In genomic region chr5:31226651-31227050, GRCh38 we compare ENCODE assay signal across 31 cellular contexts. TPM values are rescaled to one million over a fixed set of nuclear protein-coding genes. Genes with fewer than 3 reads are reported as not detected.
"Had no signal": no experiment of that assay in that cellular context is flagged by ENCODE, and none has a peak within 500 bp of the region (broad histone marks: within the 10 kb centered on the region; RNA-seq: fewer than 3 reads in every experiment).

No MANE protein-coding gene starts in this region.

- ATAC-seq: activated CD4-positive, alpha-beta T cell treated with anti-CD3 and anti-CD28 coated beads for 36 hours; activated T-cell treated with anti-CD3 and anti-CD28 coated beads, Interleukin-2, amount 50 U/mL, for 72 hours; Panc1; Right ventricle myocardium inferior; T-cell had no signal

- DNase-seq: activated CD4-positive, alpha-beta memory T cell treated with anti-CD3 and anti-CD28 coated beads, Interleukin-2, amount 10 ng/mL, durations not matched to agents 7 days and 5 days; activated CD4-positive, alpha-beta T cell treated with anti-CD3 and anti-CD28 coated beads for 36 hours; activated CD4-positive, alpha-beta T cell treated with anti-CD3 and anti-CD28 coated beads, Interleukin-2, amount 50 U/mL, for 1 hour; activated CD8-positive, alpha-beta memory T cell treated with anti-CD3 and anti-CD28 coated beads, Interleukin-2, amount 50 U/mL, for 4 hours; activated gamma-delta T cell treated with Interleukin-2 at 50 U/mL for 16 hours; activated naive CD4-positive, alpha-beta T cell treated with anti-CD3 and anti-CD28 coated beads, Interleukin-2, amount 10 ng/mL, durations not matched to agents 7 days and 5 days; activated naive CD8-positive, alpha-beta T cell treated with anti-CD3 and anti-CD28 coated beads for 36 hours; activated T-cell treated with anti-CD3 and anti-CD28 coated beads, Interleukin-2, amount 50 U/mL, for 72 hours; caudate nucleus; KG1; NCI-H1092; NCI-H1417; NCI-H1930; NCI-H2107; NCI-H2171 treated with DMSO at 0.1 percent for 48 hours; NCI-H345; NCI-H510A; NCI-H526 treated with DMSO at 0.1 percent for 48 hours; NCI-H82; RPMI8226; T-cell; T-helper 2 cell had no signal

- H3K27ac ChIP-seq: SK-N-MC, VCaP had no signal

- H3K4me3 ChIP-seq: breast epithelium, SK-N-MC had no signal

- H3K9me3 Mint-ChIP-seq: activated naive CD8-positive, alpha-beta T cell treated with anti-CD3 and anti-CD28 coated beads for 36 hours; activated T-helper 2 cell treated with anti-CD3 and anti-CD28 coated beads, Interferon-gamma antibody, Interleukin-2, Interleukin-4, amounts not matched to agents 10 μg/mL and 5 μg/mL and 100 μg/mL, durations not matched to agents 14 hours and 24 hours and 36 hours had no signal

- H3K36me3 Mint-ChIP-seq: activated naive CD4-positive, alpha-beta T cell treated with anti-CD3 and anti-CD28 coated beads, Interleukin-2, amount 10 ng/mL, durations not matched to agents 7 days and 5 days; activated naive CD8-positive, alpha-beta T cell treated with anti-CD3 and anti-CD28 coated beads for 36 hours; T-cell had no signal

- H3K4me1 ChIP-seq: breast epithelium had no signal

- H3K27ac Mint-ChIP-seq: activated CD4-positive, alpha-beta memory T cell treated with anti-CD3 and anti-CD28 coated beads, Interleukin-2, amount 10 ng/mL, durations not matched to agents 7 days and 5 days; activated CD4-positive, alpha-beta T cell treated with anti-CD3 and anti-CD28 coated beads for 36 hours; activated naive CD4-positive, alpha-beta T cell treated with anti-CD3 and anti-CD28 coated beads, Interleukin-2, amount 10 ng/mL, durations not matched to agents 7 days and 5 days; activated naive CD8-positive, alpha-beta T cell treated with anti-CD3 and anti-CD28 coated beads for 36 hours; activated T-cell treated with anti-CD3 and anti-CD28 coated beads, Interleukin-2, amount 50 U/mL, for 72 hours; activated T-helper 2 cell treated with anti-CD3 and anti-CD28 coated beads, Interferon-gamma antibody, Interleukin-2, Interleukin-4, amounts not matched to agents 10 μg/mL and 5 μg/mL and 100 μg/mL, durations not matched to agents 14 hours and 24 hours and 36 hours; T-cell had no signal

- H3K27me3 Mint-ChIP-seq: activated CD4-positive, alpha-beta memory T cell treated with anti-CD3 and anti-CD28 coated beads, Interleukin-2, amount 10 ng/mL, durations not matched to agents 7 days and 5 days; activated naive CD4-positive, alpha-beta T cell treated with anti-CD3 and anti-CD28 coated beads, Interleukin-2, amount 10 ng/mL, durations not matched to agents 7 days and 5 days; activated naive CD8-positive, alpha-beta T cell treated with anti-CD3 and anti-CD28 coated beads for 36 hours had no signal

- H3K9me3 ChIP-seq: breast epithelium had no signal

- H3K4me1 Mint-ChIP-seq: activated CD4-positive, alpha-beta memory T cell treated with anti-CD3 and anti-CD28 coated beads, Interleukin-2, amount 10 ng/mL, durations not matched to agents 7 days and 5 days; activated CD4-positive, alpha-beta T cell treated with anti-CD3 and anti-CD28 coated beads for 36 hours; activated naive CD4-positive, alpha-beta T cell treated with anti-CD3 and anti-CD28 coated beads, Interleukin-2, amount 10 ng/mL, durations not matched to agents 7 days and 5 days; activated naive CD8-positive, alpha-beta T cell treated with anti-CD3 and anti-CD28 coated beads for 36 hours; T-cell had no signal

- H3K36me3 ChIP-seq: breast epithelium had no signal

- H3K27me3 ChIP-seq: breast epithelium had no signal

- H3K4me3 Mint-ChIP-seq: activated CD4-positive, alpha-beta memory T cell treated with anti-CD3 and anti-CD28 coated beads, Interleukin-2, amount 10 ng/mL, durations not matched to agents 7 days and 5 days; activated CD4-positive, alpha-beta T cell treated with anti-CD3 and anti-CD28 coated beads for 36 hours; activated naive CD4-positive, alpha-beta T cell treated with anti-CD3 and anti-CD28 coated beads, Interleukin-2, amount 10 ng/mL, durations not matched to agents 7 days and 5 days; activated naive CD8-positive, alpha-beta T cell treated with anti-CD3 and anti-CD28 coated beads for 36 hours; activated T-cell treated with anti-CD3 and anti-CD28 coated beads, Interleukin-2, amount 50 U/mL, for 72 hours; T-cell had no signal

RNA-seq across cellular contexts. Expression of gene CDH6, which starts 33.2 kb away (rescaled TPM):
- total RNA-seq: activated CD4-positive, alpha-beta memory T cell treated with anti-CD3 and anti-CD28 coated beads, Interleukin-2, amount 10 ng/mL, durations not matched to agents 7 days and 5 days; activated CD4-positive, alpha-beta T cell treated with anti-CD3 and anti-CD28 coated beads for 36 hours; activated CD8-positive, alpha-beta memory T cell treated with anti-CD3 and anti-CD28 coated beads for 36 hours; activated naive CD8-positive, alpha-beta T cell treated with anti-CD3 and anti-CD28 coated beads for 36 hours; activated T-cell treated with anti-CD3 and anti-CD28 coated beads, Interleukin-2, amount 50 U/mL, for 72 hours; activated T-helper 2 cell treated with anti-CD3 and anti-CD28 coated beads, Interferon-gamma antibody, Interleukin-2, Interleukin-4, amounts not matched to agents 10 μg/mL and 5 μg/mL and 100 μg/mL, durations not matched to agents 14 hours and 24 hours and 36 hours; LHCN-M2; OCI-LY7 had no signal
